In genomic region chr12:78916845-78917480, GRCh38 we compare ENCODE assay signal across 13 cellular contexts. TPM values are rescaled to one million over a fixed set of nuclear protein-coding genes. Genes with fewer than 3 reads are reported as not detected.
A peak's percentile ranks its signal among the peaks of the same experiment; 100 is the strongest.
DNase-seq lines count a peak whose midpoint lies in the region; ATAC-seq and TF ChIP-seq lines count a peak whose summit lies in the region.
"Had no signal": no experiment of that assay in that cellular context is flagged by ENCODE, and none has a peak within 500 bp of the region (broad histone marks: within the 10 kb centered on the region; RNA-seq: fewer than 3 reads in every experiment).

No MANE protein-coding gene starts in this region.

- no peak for TF ChIP-seq CTCF in HCT116 (IDR thresholded peaks at IDR 0.05 in 2 of 3, conservative IDR thresholded peaks at IDR 0.05 in 1 of 3; ENCODE audit: borderline replicate concordance in 1 of 3, insufficient read depth in 1 of 3, low read depth in 2 of 3, low read length in 2 of 3)
- no peak for TF ChIP-seq CTCF in foreskin keratinocyte (conservative IDR thresholded peaks at IDR 0.05)
- TF ChIP-seq CTCF in upper lobe of right lung (IDR thresholded peaks at IDR 0.05), result no peak

- no peaks in the 10 kb centered on the region; the same call in 1 of the 2 replicates for H3K9me2 ChIP-seq in HCT116 (ENCODE audit: insufficient read depth)

- H3K27ac ChIP-seq in HCT116 (ENCODE audit: low read depth, low read length) (peak overlapping the region; percentile 69), foreskin keratinocyte (no peak overlapping the region), upper lobe of right lung (no peak overlapping the region)
- H3K27ac ChIP-seq: skin epidermis had no signal

- H2AFZ ChIP-seq in HCT116 (ENCODE audit: low read depth, low read length, poor library complexity, severe bottlenecking), result peak overlapping the region; percentile 65

- H3K9me3 ChIP-seq in HCT116 (ENCODE audit: control insufficient read depth in 1 of 2, insufficient read depth in 1 of 2, low read depth in 1 of 2, low read length in 2 of 2) (no peaks in the 10 kb centered on the region), upper lobe of right lung (no peaks in the 10 kb centered on the region)

- H3K4me2 ChIP-seq in HCT116 (ENCODE audit: low read length), result peak overlapping the region; percentile 76

- H3K4me1 ChIP-seq in HCT116 (ENCODE audit: control insufficient read depth in 1 of 2, insufficient read depth in 2 of 2, low read length in 2 of 2) (peaks cover 43 to 65% of the 10 kb centered on the region in 2 experiments), foreskin keratinocyte (peaks cover 4% of the 10 kb centered on the region), upper lobe of right lung (no peaks in the 10 kb centered on the region)

- POLR2A ChIA-PET in HCT116 (lab: Charles Lee), result interaction anchor here (1.2 to 2.7 kb wide), 2 partner anchors 12 to 28 kb away, joined by 6 to 10 read pairs; no protein-coding TSS in a partner anchor

- RAD21 ChIA-PET in HCT116 (lab: Charles Lee; ENCODE audit: low non-redundant PET in 1 of 2, low total read pairs in 2 of 2, uncharacterized antibody in 2 of 2, unreplicated experiment in 2 of 2), result no interaction called here

- H3K4me3 ChIP-seq in HCT116 (replicated peaks in 1 of 2; ENCODE audit: low read depth in 1 of 2, low read length in 2 of 2) (peak overlapping the region in 1 of 2 experiments; percentile 19; a peak in 2 of 4 replicates), upper lobe of right lung (no peak overlapping the region)
- H3K4me3 ChIP-seq: skin epidermis had no signal

- no peak for TF ChIP-seq POLR2A in HCT116 (IDR thresholded peaks at IDR 0.05; ENCODE audit: borderline replicate concordance, extremely low read depth, insufficient read depth, insufficient read length)

- H3K9ac ChIP-seq in HCT116 (ENCODE audit: low read length), result peak overlapping the region; percentile 48

- TF ChIP-seq RAD21 in HCT116 (IDR thresholded peaks at IDR 0.05; ENCODE audit: low read depth), result no peak

- ATAC-seq in HCT116 (peak; percentile 88), foreskin keratinocyte (peak; percentile 43), upper lobe of right lung (peak; percentile 39), GM19463 (IDR thresholded peaks at IDR 0.05; ENCODE audit: unreplicated experiment) (no peak)
- ATAC-seq: left cardiac atrium; naive thymus-derived CD8-positive, alpha-beta T cell had no signal

- CTCF ChIA-PET in HCT116 (lab: Charles Lee), result no interaction called here

- H4K20me1 ChIP-seq in HCT116 (ENCODE audit: insufficient read depth), result no peaks in the 10 kb centered on the region

- DNase-seq in HCT116 (ENCODE audit: low read depth, low spot score), result peak; percentile 84
- peak; percentile 84 for DNase-seq in SW480 (ENCODE audit: low spot score)
- peak; percentile 29 to 69 for DNase-seq in foreskin keratinocyte
- no peak for DNase-seq in upper lobe of right lung
- no peak for DNase-seq in NCI-H1417 treated with DMSO at 0.1 percent for 48 hours (lab: John Stamatoyannopoulos, UW)
- DNase-seq in effector CD4-positive, alpha-beta T cell, result no peak
- DNase-seq: activated T-cell treated with anti-CD3 and anti-CD28 coated beads for 4 hours; COR-L47; left cardiac atrium; naive thymus-derived CD8-positive, alpha-beta T cell; NCI-H2081 had no signal

- TSS peak; percentile 82 for BruUV-seq in HCT116 (replicated peaks; lab: Mats Ljungman, UMichigan)

- H3K27me3 ChIP-seq in HCT116 (ENCODE audit: insufficient read depth, low read length), result no peaks in the 10 kb centered on the region
- H3K27me3 ChIP-seq in foreskin keratinocyte, result no peaks in the 10 kb centered on the region
- no peaks in the 10 kb centered on the region for H3K27me3 ChIP-seq in upper lobe of right lung

- peaks cover 41% of the 10 kb centered on the region for H3K79me2 ChIP-seq in HCT116 (ENCODE audit: insufficient read depth, low read length)

- intact Hi-C loops in HCT116 (cut with micrococcal nuclease) (no loop called here), upper lobe of right lung (cut with DNase I) (no loop called here)

- peaks cover 0 to 4% of the 10 kb centered on the region in 2 experiments; a peak in 1 of 4 replicates for H3K36me3 ChIP-seq in HCT116 (ENCODE audit: control insufficient read depth in 1 of 2, insufficient read depth in 2 of 2, low read length in 2 of 2)
- no peaks in the 10 kb centered on the region for H3K36me3 ChIP-seq in upper lobe of right lung

TF ChIP-seq in HCT116, 20 proteins besides CTCF, POLR2A, EP300 and RAD21:
- TF ChIP-seq SP1 (IDR thresholded peaks at IDR 0.05; ENCODE audit: low read depth), result peak; percentile 63
- no peak for TF ChIP-seq EZH2phosphoT487 (IDR thresholded peaks at IDR 0.05; ENCODE audit: borderline replicate concordance)
- peak; percentile 38; the same call in 1 of the 2 replicates for TF ChIP-seq SIN3A (IDR thresholded peaks at IDR 0.05; ENCODE audit: low read depth)
- TF ChIP-seq CEBPB (IDR thresholded peaks at IDR 0.05; ENCODE audit: low read depth), result 0 out of 2 replicates have a peak, but pooled peaks have one; percentile 42
- TF ChIP-seq TCF7L2 (IDR thresholded peaks at IDR 0.05; ENCODE audit: borderline replicate concordance, extremely low read depth, insufficient read depth, insufficient read length), result no peak
- no peak for TF ChIP-seq ELF1 (IDR thresholded peaks at IDR 0.05; ENCODE audit: borderline replicate concordance, low read depth)
- TF ChIP-seq EGR1 (IDR thresholded peaks at IDR 0.05; ENCODE audit: low read depth), result peak; percentile 26
- no peak for TF ChIP-seq ZFX (IDR thresholded peaks at IDR 0.05)
- TF ChIP-seq EZH2 (IDR thresholded peaks at IDR 0.05), result no peak
- TF ChIP-seq ZNF274 (IDR thresholded peaks at IDR 0.05; ENCODE audit: low read depth, low read length), result no peak
- no peak; the same call in 1 of the 2 replicates for TF ChIP-seq ATF3 (IDR thresholded peaks at IDR 0.05)
- TF ChIP-seq YY1 (IDR thresholded peaks at IDR 0.05; ENCODE audit: extremely low read depth, insufficient replicate concordance, low read depth, low read length), result no peak
- 0 out of 2 replicates have a peak, but pooled peaks have one; percentile 27 for TF ChIP-seq POLR2AphosphoS5 (IDR thresholded peaks at IDR 0.05; ENCODE audit: low read depth, low read length)
- TF ChIP-seq, protein P1, sequence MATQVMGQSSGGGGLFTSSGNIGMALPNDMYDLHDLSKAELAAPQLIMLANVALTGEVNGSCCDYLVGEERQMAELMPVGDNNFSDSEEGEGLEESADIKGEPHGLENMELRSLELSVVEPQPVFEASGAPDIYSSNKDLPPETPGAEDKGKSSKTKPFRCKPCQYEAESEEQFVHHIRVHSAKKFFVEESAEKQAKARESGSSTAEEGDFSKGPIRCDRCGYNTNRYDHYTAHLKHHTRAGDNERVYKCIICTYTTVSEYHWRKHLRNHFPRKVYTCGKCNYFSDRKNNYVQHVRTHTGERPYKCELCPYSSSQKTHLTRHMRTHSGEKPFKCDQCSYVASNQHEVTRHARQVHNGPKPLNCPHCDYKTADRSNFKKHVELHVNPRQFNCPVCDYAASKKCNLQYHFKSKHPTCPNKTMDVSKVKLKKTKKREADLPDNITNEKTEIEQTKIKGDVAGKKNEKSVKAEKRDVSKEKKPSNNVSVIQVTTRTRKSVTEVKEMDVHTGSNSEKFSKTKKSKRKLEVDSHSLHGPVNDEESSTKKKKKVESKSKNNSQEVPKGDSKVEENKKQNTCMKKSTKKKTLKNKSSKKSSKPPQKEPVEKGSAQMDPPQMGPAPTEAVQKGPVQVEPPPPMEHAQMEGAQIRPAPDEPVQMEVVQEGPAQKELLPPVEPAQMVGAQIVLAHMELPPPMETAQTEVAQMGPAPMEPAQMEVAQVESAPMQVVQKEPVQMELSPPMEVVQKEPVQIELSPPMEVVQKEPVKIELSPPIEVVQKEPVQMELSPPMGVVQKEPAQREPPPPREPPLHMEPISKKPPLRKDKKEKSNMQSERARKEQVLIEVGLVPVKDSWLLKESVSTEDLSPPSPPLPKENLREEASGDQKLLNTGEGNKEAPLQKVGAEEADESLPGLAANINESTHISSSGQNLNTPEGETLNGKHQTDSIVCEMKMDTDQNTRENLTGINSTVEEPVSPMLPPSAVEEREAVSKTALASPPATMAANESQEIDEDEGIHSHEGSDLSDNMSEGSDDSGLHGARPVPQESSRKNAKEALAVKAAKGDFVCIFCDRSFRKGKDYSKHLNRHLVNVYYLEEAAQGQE (IDR thresholded peaks at IDR 0.05; ENCODE audit: low read depth), result no peak
- TF ChIP-seq MAX (IDR thresholded peaks at IDR 0.05), result peak; percentile 9; the same call in 1 of the 2 replicates
- TF ChIP-seq JUND (IDR thresholded peaks at IDR 0.05), result peak; percentile 83
- TF ChIP-seq CBX3 (IDR thresholded peaks at IDR 0.05; ENCODE audit: low read depth), result peak; percentile 62
- TF ChIP-seq, protein P2, sequence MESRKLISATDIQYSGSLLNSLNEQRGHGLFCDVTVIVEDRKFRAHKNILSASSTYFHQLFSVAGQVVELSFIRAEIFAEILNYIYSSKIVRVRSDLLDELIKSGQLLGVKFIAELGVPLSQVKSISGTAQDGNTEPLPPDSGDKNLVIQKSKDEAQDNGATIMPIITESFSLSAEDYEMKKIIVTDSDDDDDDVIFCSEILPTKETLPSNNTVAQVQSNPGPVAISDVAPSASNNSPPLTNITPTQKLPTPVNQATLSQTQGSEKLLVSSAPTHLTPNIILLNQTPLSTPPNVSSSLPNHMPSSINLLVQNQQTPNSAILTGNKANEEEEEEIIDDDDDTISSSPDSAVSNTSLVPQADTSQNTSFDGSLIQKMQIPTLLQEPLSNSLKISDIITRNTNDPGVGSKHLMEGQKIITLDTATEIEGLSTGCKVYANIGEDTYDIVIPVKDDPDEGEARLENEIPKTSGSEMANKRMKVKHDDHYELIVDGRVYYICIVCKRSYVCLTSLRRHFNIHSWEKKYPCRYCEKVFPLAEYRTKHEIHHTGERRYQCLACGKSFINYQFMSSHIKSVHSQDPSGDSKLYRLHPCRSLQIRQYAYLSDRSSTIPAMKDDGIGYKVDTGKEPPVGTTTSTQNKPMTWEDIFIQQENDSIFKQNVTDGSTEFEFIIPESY (IDR thresholded peaks at IDR 0.05; ENCODE audit: extremely low read depth, insufficient replicate concordance, low read length), result no peak
- peak; percentile 82 for TF ChIP-seq FOSL1 (IDR thresholded peaks at IDR 0.05; ENCODE audit: low read depth)
- TF ChIP-seq SRF (IDR thresholded peaks at IDR 0.05; ENCODE audit: low read depth), result no peak

RNA-seq across cellular contexts. Expression of gene SYT1, which starts 52.4 kb away (rescaled TPM):
- total RNA-seq in HCT116 (2021; ENCODE audit: unreplicated experiment) (44.9 TPM), foreskin keratinocyte (0.74 and 1.7 TPM in 2 replicates), upper lobe of right lung (0.58 TPM)
- polyA plus RNA-seq in HCT116 (2012), result 23.1 and 26.8 TPM in 2 replicates
- 0.20 and 0.32 TPM in 2 replicates for polyA plus RNA-seq in foreskin keratinocyte
- total RNA-seq: naive thymus-derived CD8-positive, alpha-beta T cell had no signal
- polyA plus RNA-seq: naive thymus-derived CD8-positive, alpha-beta T cell had no signal

Comparison
In these comparisons a context has a peak if more than half of its experiments do, and no peak if none do; other contexts are left out.
1. DNase-seq: peak in HCT116 (single experiment), SW480 (single experiment) and foreskin keratinocyte (2 of 2); none in upper lobe of right lung (single experiment), NCI-H1417 treated with DMSO at 0.1 percent for 48 hours (single experiment) and effector CD4-positive, alpha-beta T cell (single experiment).
2. RNA of gene SYT1, which starts 52.4 kb away (total RNA-seq): 44.9 TPM in HCT116 (single experiment); 0.74 to 1.7 TPM in foreskin keratinocyte and 0.58 TPM in upper lobe of right lung (single experiment); every median in the first group is over 10 times any median in the second.